10 cellular contexts compared by ENCODE assay signal in genomic region chr15:29698030-29698701, GRCh38.
A peak's percentile ranks its signal among the peaks of the same experiment; 100 is the strongest.
DNase-seq lines count a peak whose midpoint lies in the region; ATAC-seq and TF ChIP-seq lines count a peak whose summit lies in the region.
"Had no signal": no experiment of that assay in that cellular context is flagged by ENCODE, and none has a peak within 500 bp of the region (broad histone marks: within the 10 kb centered on the region; RNA-seq: fewer than 3 reads in every experiment).

No MANE protein-coding gene starts in this region.

- ATAC-seq in GM19328 (IDR thresholded peaks at IDR 0.05; ENCODE audit: unreplicated experiment) (no peak), HG03460 (IDR thresholded peaks at IDR 0.05; ENCODE audit: unreplicated experiment) (no peak)

- H3K4me3 ChIP-seq in fibroblast of the aortic adventitia (ENCODE audit: low read depth, low read length) = no peak overlapping the region
- H3K4me3 ChIP-seq in skeletal muscle cell (ENCODE audit: low read depth, low read length) = no peak overlapping the region
- H3K4me3 ChIP-seq: adrenal gland had no signal

- intact Hi-C loops in posterior cingulate gyrus (cut with DNase I) = no loop called here

- peak; percentile 17 for DNase-seq in NCI-H146 (lab: John Stamatoyannopoulos, UW)
- DNase-seq in NCI-H146 treated with DMSO at 0.1 percent for 48 hours (lab: John Stamatoyannopoulos, UW; ENCODE audit: unreplicated experiment) = no peak
- peak; percentile 85 for DNase-seq in RPMI7951 (ENCODE audit: low read depth)
- peak; percentile 35 for DNase-seq in fibroblast of the aortic adventitia (ENCODE audit: low read depth)
- peak; percentile 53 for DNase-seq in skeletal muscle cell (ENCODE audit: low read depth)
- no peak for DNase-seq in posterior cingulate gyrus
- DNase-seq: adrenal gland, H7 had no signal

- TF ChIP-seq CTCF in fibroblast of the aortic adventitia (IDR thresholded peaks at IDR 0.05; ENCODE audit: insufficient read depth, low read length) = no peak

Comparison
In these comparisons a context has a peak if more than half of its experiments do, and no peak if none do; other contexts are left out.
1. DNase-seq: peak in NCI-H146 (single experiment), RPMI7951 (single experiment), fibroblast of the aortic adventitia (single experiment) and skeletal muscle cell (single experiment); none in NCI-H146 treated with DMSO at 0.1 percent for 48 hours (single experiment) and posterior cingulate gyrus (0 of 10).